In genomic region chr19:17404621-17405249, GRCh38 we compare ENCODE assay signal across 8 cellular contexts. TPM values are rescaled to one million over a fixed set of nuclear protein-coding genes. Genes with fewer than 3 reads are reported as not detected.
DNase-seq lines count a peak whose midpoint lies in the region; FAIRE-seq and TF ChIP-seq lines count a peak whose summit lies in the region.

No MANE protein-coding gene starts in this region.

- H3K27ac ChIP-seq in SK-N-MC (0 out of 2 replicates have a peak overlapping the region, but pooled peaks have one; percentile 25), tibial artery (peak overlapping the region in 1 of 2 donors; percentile 25)

- FAIRE-seq in frontal cortex (lab: Jason Lieb, UNC): no peak

- intact Hi-C loops in tibial artery (cut with DNase I; ENCODE audit: low total_unique reads): no loop called here

- H3K4me3 ChIP-seq in SK-N-MC (no peak overlapping the region), iPS-18c (ENCODE audit: insufficient read depth, low read depth, low read length) (peak overlapping the region; percentile 58; the same call in 1 of the 2 replicates), tibial artery (peak overlapping the region; percentile 28 to 41)

- peak; percentile 10 for DNase-seq in activated naive CD4-positive, alpha-beta T cell treated with Interleukin-2 at 50 U/mL for 16 hours
- DNase-seq in activated naive CD4-positive, alpha-beta T cell treated with anti-CD3 and anti-CD28 coated beads, Interleukin-2, amount 50 U/mL, for 16 hours: no peak
- no peak for DNase-seq in SK-N-MC (ENCODE audit: low read depth, low spot score)
- no peak for DNase-seq in tibial artery
- DNase-seq in NK-92 treated with Interleukin-12 subunit alpha and Interleukin-12 subunit beta, amount 100 ng/mL, for 24 hours (lab: John Stamatoyannopoulos, UW): no peak
- DNase-seq in frontal cortex (ENCODE audit: low spot score in 2 of 2): no peak
- DNase-seq in NCI-H2081 (lab: John Stamatoyannopoulos, UW): no peak

- H3K36me3 ChIP-seq in SK-N-MC (ENCODE audit: insufficient read depth, low read length): no peaks in the 10 kb centered on the region
- H3K36me3 ChIP-seq in tibial artery: no peaks in the 10 kb centered on the region

- H3K27me3 ChIP-seq in tibial artery: peaks cover 0 to 23% of the 10 kb centered on the region in 2 donors

- no peaks in the 10 kb centered on the region for H3K9me3 ChIP-seq in SK-N-MC (ENCODE audit: low read depth, low read length)
- H3K9me3 ChIP-seq in iPS-18c (ENCODE audit: control insufficient read depth, insufficient read depth, low read length): no peaks in the 10 kb centered on the region
- no peaks in the 10 kb centered on the region for H3K9me3 ChIP-seq in tibial artery

- H3K4me1 ChIP-seq in tibial artery: peaks cover 0 to 9% (median 0%) of the 10 kb centered on the region in 4 donors

- no peak for TF ChIP-seq CTCF in tibial artery (IDR thresholded peaks at IDR 0.05)

- no peak overlapping the region for H3K9ac ChIP-seq in SK-N-MC (ENCODE audit: insufficient read length)

RNA-seq across cellular contexts. Expression of gene BST2, which starts 0.7 kb away (rescaled TPM):
- 1.6 TPM for total RNA-seq in frontal cortex

RNA-seq across cellular contexts. Expression of gene CCDC194, which starts 10.7 kb away (rescaled TPM):
- total RNA-seq in frontal cortex: not detected

RNA-seq across cellular contexts. Expression of gene MVB12A, which starts 15.1 kb away (rescaled TPM):
- 17.5 TPM for total RNA-seq in frontal cortex

RNA-seq across cellular contexts. Expression of gene PLVAP, which starts 27.6 kb away (rescaled TPM):
- total RNA-seq in frontal cortex: under 0.01 TPM

RNA-seq across cellular contexts. Expression of gene TMEM221, which starts 43.7 kb away (rescaled TPM):
- total RNA-seq in frontal cortex: 0.82 TPM
